Comparison of ENCODE assay signal across 1 cellular context in the genomic region with DNA sequence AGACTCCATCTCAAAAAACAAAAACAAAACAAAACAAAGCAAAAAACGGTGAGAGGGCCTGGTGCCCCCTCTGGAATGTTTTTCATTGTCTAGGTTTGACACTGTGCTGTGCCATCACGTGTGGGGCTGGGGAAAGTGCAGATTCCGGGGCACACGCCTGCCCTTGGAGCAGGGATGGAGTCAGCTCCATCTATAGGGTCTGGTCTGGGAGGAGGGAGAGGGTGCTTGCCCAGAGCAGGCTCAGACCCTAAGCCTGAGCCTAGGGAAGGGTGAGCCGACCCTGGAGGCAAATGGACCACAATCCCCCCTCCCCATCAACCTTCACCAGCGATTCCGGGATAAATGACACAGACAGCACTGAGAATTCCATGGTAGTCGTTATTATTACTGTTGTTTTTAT.
TF ChIP-seq lines count a peak whose summit lies in the region.

No MANE protein-coding gene starts in this region.

TF ChIP-seq in GM23338, 12 proteins besides CTCF, POLR2A, EP300 and RAD21:
- TF ChIP-seq NANOG (IDR thresholded peaks at IDR 0.05; ENCODE audit: borderline replicate concordance) (no peak), POLR2AphosphoS5 (IDR thresholded peaks at IDR 0.05; ENCODE audit: low read depth) (no peak), ZNF331 (CRISPR knock-in tag; IDR thresholded peaks at IDR 0.05; ENCODE audit: low read depth) (no peak), STAT1 (IDR thresholded peaks at IDR 0.05; ENCODE audit: unreplicated experiment) (no peak), ZNF462 (CRISPR knock-in tag; IDR thresholded peaks at IDR 0.05) (no peak), EZH2phosphoT487 (IDR thresholded peaks at IDR 0.05; ENCODE audit: unreplicated experiment) (no peak), CREB1 (CRISPR knock-in tag; IDR thresholded peaks at IDR 0.05; ENCODE audit: low read depth) (no peak), JUNB (IDR thresholded peaks at IDR 0.05; ENCODE audit: unreplicated experiment) (no peak), EZH2 (IDR thresholded peaks at IDR 0.05; ENCODE audit: low read depth, unreplicated experiment) (no peak), ZNF114 (CRISPR knock-in tag; IDR thresholded peaks at IDR 0.05) (no peak)
- TF ChIP-seq, protein P1, sequence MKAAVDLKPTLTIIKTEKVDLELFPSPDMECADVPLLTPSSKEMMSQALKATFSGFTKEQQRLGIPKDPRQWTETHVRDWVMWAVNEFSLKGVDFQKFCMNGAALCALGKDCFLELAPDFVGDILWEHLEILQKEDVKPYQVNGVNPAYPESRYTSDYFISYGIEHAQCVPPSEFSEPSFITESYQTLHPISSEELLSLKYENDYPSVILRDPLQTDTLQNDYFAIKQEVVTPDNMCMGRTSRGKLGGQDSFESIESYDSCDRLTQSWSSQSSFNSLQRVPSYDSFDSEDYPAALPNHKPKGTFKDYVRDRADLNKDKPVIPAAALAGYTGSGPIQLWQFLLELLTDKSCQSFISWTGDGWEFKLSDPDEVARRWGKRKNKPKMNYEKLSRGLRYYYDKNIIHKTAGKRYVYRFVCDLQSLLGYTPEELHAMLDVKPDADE (IDR thresholded peaks at IDR 0.05), result no peak
- TF ChIP-seq, protein P2, sequence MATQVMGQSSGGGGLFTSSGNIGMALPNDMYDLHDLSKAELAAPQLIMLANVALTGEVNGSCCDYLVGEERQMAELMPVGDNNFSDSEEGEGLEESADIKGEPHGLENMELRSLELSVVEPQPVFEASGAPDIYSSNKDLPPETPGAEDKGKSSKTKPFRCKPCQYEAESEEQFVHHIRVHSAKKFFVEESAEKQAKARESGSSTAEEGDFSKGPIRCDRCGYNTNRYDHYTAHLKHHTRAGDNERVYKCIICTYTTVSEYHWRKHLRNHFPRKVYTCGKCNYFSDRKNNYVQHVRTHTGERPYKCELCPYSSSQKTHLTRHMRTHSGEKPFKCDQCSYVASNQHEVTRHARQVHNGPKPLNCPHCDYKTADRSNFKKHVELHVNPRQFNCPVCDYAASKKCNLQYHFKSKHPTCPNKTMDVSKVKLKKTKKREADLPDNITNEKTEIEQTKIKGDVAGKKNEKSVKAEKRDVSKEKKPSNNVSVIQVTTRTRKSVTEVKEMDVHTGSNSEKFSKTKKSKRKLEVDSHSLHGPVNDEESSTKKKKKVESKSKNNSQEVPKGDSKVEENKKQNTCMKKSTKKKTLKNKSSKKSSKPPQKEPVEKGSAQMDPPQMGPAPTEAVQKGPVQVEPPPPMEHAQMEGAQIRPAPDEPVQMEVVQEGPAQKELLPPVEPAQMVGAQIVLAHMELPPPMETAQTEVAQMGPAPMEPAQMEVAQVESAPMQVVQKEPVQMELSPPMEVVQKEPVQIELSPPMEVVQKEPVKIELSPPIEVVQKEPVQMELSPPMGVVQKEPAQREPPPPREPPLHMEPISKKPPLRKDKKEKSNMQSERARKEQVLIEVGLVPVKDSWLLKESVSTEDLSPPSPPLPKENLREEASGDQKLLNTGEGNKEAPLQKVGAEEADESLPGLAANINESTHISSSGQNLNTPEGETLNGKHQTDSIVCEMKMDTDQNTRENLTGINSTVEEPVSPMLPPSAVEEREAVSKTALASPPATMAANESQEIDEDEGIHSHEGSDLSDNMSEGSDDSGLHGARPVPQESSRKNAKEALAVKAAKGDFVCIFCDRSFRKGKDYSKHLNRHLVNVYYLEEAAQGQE (IDR thresholded peaks at IDR 0.05; ENCODE audit: unreplicated experiment), result no peak
